ENCODE assay signal across 1 cellular context in genomic region chr15:84633311-84634227, GRCh38.
TF ChIP-seq lines count a peak whose summit lies in the region.

No MANE protein-coding gene starts in this region.

TF ChIP-seq in K562, 482 proteins besides CTCF, POLR2A, EP300 and RAD21 (continued from another document and continues in another):
- TF ChIP-seq, protein P1, sequence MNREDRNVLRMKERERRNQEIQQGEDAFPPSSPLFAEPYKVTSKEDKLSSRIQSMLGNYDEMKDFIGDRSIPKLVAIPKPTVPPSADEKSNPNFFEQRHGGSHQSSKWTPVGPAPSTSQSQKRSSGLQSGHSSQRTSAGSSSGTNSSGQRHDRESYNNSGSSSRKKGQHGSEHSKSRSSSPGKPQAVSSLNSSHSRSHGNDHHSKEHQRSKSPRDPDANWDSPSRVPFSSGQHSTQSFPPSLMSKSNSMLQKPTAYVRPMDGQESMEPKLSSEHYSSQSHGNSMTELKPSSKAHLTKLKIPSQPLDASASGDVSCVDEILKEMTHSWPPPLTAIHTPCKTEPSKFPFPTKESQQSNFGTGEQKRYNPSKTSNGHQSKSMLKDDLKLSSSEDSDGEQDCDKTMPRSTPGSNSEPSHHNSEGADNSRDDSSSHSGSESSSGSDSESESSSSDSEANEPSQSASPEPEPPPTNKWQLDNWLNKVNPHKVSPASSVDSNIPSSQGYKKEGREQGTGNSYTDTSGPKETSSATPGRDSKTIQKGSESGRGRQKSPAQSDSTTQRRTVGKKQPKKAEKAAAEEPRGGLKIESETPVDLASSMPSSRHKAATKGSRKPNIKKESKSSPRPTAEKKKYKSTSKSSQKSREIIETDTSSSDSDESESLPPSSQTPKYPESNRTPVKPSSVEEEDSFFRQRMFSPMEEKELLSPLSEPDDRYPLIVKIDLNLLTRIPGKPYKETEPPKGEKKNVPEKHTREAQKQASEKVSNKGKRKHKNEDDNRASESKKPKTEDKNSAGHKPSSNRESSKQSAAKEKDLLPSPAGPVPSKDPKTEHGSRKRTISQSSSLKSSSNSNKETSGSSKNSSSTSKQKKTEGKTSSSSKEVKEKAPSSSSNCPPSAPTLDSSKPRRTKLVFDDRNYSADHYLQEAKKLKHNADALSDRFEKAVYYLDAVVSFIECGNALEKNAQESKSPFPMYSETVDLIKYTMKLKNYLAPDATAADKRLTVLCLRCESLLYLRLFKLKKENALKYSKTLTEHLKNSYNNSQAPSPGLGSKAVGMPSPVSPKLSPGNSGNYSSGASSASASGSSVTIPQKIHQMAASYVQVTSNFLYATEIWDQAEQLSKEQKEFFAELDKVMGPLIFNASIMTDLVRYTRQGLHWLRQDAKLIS (CRISPR knock-in tag; IDR thresholded peaks at IDR 0.05): 0 out of 2 replicates have a peak, but pooled peaks have one; percentile 44
- 0 out of 2 replicates have a peak, but pooled peaks have one; percentile 20 for TF ChIP-seq ZKSCAN8 (CRISPR knock-in tag; IDR thresholded peaks at IDR 0.05)
- TF ChIP-seq NR2C2 (CRISPR knock-in tag; IDR thresholded peaks at IDR 0.05): no peak
- peak; percentile 57 for TF ChIP-seq NR2C2 (tag; IDR thresholded peaks at IDR 0.05)
- no peak for TF ChIP-seq SMARCB1 (IDR thresholded peaks at IDR 0.05; ENCODE audit: insufficient read length, low read depth)
- no peak for TF ChIP-seq XRCC4 (IDR thresholded peaks at IDR 0.05; ENCODE audit: extremely low read depth, insufficient read depth, insufficient read length)
- TF ChIP-seq L3MBTL2 (IDR thresholded peaks at IDR 0.05): peak; percentile 30; the same call in 1 of the 2 replicates
- TF ChIP-seq NFYB (IDR thresholded peaks at IDR 0.05; ENCODE audit: extremely low read depth, insufficient read length): peak; percentile 7
- TF ChIP-seq, protein P2, sequence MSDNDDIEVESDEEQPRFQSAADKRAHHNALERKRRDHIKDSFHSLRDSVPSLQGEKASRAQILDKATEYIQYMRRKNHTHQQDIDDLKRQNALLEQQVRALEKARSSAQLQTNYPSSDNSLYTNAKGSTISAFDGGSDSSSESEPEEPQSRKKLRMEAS (CRISPR knock-in tag; IDR thresholded peaks at IDR 0.05): peak; percentile 70
- TF ChIP-seq SIN3A (IDR thresholded peaks at IDR 0.05; ENCODE audit: borderline replicate concordance in 2 of 2, control insufficient read depth in 1 of 2, low read depth in 2 of 2, low read length in 2 of 2): peak; percentile 70 to 78; a peak in 3 of 4 replicates
- TF ChIP-seq CREB1 (IDR thresholded peaks at IDR 0.05): no peak; the same call in 1 of the 2 replicates
- TF ChIP-seq CREB1 (CRISPR knock-in tag; IDR thresholded peaks at IDR 0.05): 0 out of 2 replicates have a peak, but pooled peaks have one; percentile 39
- TF ChIP-seq UBTF (IDR thresholded peaks at IDR 0.05; ENCODE audit: borderline replicate concordance in 1 of 2, low read depth in 2 of 2, low read length in 2 of 2): peak; percentile 99
- TF ChIP-seq BCOR (IDR thresholded peaks at IDR 0.05): peak; percentile 47; the same call in 1 of the 2 replicates
- TF ChIP-seq, protein P3, sequence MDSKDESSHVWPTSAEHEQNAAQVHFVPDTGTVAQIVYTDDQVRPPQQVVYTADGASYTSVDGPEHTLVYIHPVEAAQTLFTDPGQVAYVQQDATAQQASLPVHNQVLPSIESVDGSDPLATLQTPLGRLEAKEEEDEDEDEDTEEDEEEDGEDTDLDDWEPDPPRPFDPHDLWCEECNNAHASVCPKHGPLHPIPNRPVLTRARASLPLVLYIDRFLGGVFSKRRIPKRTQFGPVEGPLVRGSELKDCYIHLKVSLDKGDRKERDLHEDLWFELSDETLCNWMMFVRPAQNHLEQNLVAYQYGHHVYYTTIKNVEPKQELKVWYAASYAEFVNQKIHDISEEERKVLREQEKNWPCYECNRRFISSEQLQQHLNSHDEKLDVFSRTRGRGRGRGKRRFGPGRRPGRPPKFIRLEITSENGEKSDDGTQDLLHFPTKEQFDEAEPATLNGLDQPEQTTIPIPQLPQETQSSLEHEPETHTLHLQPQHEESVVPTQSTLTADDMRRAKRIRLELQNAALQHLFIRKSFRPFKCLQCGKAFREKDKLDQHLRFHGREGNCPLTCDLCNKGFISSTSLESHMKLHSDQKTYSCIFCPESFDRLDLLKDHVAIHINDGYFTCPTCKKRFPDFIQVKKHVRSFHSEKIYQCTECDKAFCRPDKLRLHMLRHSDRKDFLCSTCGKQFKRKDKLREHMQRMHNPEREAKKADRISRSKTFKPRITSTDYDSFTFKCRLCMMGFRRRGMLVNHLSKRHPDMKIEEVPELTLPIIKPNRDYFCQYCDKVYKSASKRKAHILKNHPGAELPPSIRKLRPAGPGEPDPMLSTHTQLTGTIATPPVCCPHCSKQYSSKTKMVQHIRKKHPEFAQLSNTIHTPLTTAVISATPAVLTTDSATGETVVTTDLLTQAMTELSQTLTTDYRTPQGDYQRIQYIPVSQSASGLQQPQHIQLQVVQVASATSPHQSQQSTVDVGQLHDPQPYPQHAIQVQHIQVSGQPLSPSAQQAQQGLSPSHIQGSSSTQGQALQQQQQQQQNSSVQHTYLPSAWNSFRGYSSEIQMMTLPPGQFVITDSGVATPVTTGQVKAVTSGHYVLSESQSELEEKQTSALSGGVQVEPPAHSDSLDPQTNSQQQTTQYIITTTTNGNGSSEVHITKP (IDR thresholded peaks at IDR 0.05; ENCODE audit: partially characterized antibody): no peak
- 0 out of 2 replicates have a peak, but pooled peaks have one; percentile 67 for TF ChIP-seq RREB1 (CRISPR knock-in tag; IDR thresholded peaks at IDR 0.05)
- TF ChIP-seq, protein P4, sequence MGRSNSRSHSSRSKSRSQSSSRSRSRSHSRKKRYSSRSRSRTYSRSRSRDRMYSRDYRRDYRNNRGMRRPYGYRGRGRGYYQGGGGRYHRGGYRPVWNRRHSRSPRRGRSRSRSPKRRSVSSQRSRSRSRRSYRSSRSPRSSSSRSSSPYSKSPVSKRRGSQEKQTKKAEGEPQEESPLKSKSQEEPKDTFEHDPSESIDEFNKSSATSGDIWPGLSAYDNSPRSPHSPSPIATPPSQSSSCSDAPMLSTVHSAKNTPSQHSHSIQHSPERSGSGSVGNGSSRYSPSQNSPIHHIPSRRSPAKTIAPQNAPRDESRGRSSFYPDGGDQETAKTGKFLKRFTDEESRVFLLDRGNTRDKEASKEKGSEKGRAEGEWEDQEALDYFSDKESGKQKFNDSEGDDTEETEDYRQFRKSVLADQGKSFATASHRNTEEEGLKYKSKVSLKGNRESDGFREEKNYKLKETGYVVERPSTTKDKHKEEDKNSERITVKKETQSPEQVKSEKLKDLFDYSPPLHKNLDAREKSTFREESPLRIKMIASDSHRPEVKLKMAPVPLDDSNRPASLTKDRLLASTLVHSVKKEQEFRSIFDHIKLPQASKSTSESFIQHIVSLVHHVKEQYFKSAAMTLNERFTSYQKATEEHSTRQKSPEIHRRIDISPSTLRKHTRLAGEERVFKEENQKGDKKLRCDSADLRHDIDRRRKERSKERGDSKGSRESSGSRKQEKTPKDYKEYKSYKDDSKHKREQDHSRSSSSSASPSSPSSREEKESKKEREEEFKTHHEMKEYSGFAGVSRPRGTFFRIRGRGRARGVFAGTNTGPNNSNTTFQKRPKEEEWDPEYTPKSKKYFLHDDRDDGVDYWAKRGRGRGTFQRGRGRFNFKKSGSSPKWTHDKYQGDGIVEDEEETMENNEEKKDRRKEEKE (IDR thresholded peaks at IDR 0.05; ENCODE audit: borderline replicate concordance in 1 of 2, control insufficient read depth in 1 of 2, low read depth in 2 of 2, low read length in 1 of 2): no peak
- TF ChIP-seq, protein P5, sequence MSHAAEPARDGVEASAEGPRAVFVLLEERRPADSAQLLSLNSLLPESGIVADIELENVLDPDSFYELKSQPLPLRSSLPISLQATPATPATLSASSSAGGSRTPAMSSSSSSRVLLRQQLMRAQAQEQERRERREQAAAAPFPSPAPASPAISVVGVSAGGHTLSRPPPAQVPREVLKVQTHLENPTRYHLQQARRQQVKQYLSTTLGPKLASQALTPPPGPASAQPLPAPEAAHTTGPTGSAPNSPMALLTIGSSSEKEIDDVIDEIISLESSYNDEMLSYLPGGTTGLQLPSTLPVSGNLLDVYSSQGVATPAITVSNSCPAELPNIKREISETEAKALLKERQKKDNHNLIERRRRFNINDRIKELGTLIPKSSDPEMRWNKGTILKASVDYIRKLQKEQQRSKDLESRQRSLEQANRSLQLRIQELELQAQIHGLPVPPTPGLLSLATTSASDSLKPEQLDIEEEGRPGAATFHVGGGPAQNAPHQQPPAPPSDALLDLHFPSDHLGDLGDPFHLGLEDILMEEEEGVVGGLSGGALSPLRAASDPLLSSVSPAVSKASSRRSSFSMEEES (CRISPR knock-in tag; IDR thresholded peaks at IDR 0.05): no peak
- no peak for TF ChIP-seq ZNF583 (CRISPR knock-in tag; IDR thresholded peaks at IDR 0.05)
- TF ChIP-seq TAF1 (IDR thresholded peaks at IDR 0.05; ENCODE audit: control insufficient read depth, extremely low read depth, insufficient read depth, low read length, severe bottlenecking): peak; percentile 8
- peak; percentile 40 for TF ChIP-seq CCNT2 (IDR thresholded peaks at IDR 0.05; ENCODE audit: borderline replicate concordance, extremely low read depth, insufficient read length, low read depth, low read length)
- TF ChIP-seq, protein P6, sequence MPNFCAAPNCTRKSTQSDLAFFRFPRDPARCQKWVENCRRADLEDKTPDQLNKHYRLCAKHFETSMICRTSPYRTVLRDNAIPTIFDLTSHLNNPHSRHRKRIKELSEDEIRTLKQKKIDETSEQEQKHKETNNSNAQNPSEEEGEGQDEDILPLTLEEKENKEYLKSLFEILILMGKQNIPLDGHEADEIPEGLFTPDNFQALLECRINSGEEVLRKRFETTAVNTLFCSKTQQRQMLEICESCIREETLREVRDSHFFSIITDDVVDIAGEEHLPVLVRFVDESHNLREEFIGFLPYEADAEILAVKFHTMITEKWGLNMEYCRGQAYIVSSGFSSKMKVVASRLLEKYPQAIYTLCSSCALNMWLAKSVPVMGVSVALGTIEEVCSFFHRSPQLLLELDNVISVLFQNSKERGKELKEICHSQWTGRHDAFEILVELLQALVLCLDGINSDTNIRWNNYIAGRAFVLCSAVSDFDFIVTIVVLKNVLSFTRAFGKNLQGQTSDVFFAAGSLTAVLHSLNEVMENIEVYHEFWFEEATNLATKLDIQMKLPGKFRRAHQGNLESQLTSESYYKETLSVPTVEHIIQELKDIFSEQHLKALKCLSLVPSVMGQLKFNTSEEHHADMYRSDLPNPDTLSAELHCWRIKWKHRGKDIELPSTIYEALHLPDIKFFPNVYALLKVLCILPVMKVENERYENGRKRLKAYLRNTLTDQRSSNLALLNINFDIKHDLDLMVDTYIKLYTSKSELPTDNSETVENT (CRISPR knock-in tag; IDR thresholded peaks at IDR 0.05): peak; percentile 77; the same call in 1 of the 2 replicates
- TF ChIP-seq HNRNPL (IDR thresholded peaks at IDR 0.05; ENCODE audit: low read depth, low read length): peak; percentile 36; the same call in 1 of the 2 replicates
- 0 out of 2 replicates have a peak, but pooled peaks have one; percentile 34 for TF ChIP-seq BRD4 (IDR thresholded peaks at IDR 0.05)
